13 cellular contexts compared by ENCODE assay signal in the genomic region with DNA sequence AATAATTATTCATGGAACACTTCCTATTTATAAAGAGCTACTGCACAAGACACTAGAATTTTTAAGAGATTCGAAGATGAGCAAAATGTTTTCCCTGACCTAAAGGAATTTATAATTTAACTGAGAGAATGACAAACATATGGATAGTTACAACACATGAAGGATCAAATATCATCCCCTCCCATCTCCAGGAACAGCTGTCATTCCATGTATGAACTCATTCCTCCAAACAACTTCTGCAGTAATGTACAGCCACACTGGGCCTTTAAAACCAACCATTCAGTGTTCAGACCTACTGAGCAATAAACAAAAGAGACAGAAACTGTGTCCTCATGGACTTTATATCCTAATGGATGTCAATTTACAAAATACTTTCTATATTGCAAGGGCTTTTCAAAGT.
DNase-seq lines count a peak whose midpoint lies in the region; ATAC-seq lines count a peak whose summit lies in the region.
"Had no signal": no experiment of that assay in that cellular context is flagged by ENCODE, and none has a peak within 500 bp of the region (broad histone marks: within the 10 kb centered on the region; RNA-seq: fewer than 3 reads in every experiment).

No MANE protein-coding gene starts in this region.

- H3K27me3 Mint-ChIP-seq in stimulated activated memory B cell treated with anti-CD40 and anti-IgM and Interleukin-4, amounts not matched to agents 10 μg/mL and 1 μg/mL and 100 μg/mL, for 72 hours = no peaks in the 10 kb centered on the region

- H3K4me3 Mint-ChIP-seq in stimulated activated memory B cell treated with anti-CD40 and anti-IgM and Interleukin-4, amounts not matched to agents 10 μg/mL and 1 μg/mL and 100 μg/mL, for 72 hours = no peak overlapping the region

- peaks cover 54% of the 10 kb centered on the region for H3K36me3 Mint-ChIP-seq in stimulated activated memory B cell treated with anti-CD40 and anti-IgM and Interleukin-4, amounts not matched to agents 10 μg/mL and 1 μg/mL and 100 μg/mL, for 72 hours

- peak; percentile 77 for DNase-seq in LHCN-M2 (ENCODE audit: low read depth)
- DNase-seq in NCI-H82 (lab: John Stamatoyannopoulos, UW) = peak; percentile 44
- DNase-seq in fibroblast of peridontal ligament (ENCODE audit: extremely low read depth) = peak; percentile 78
- DNase-seq in skeletal muscle cell (ENCODE audit: low read depth) = peak; percentile 39
- DNase-seq: EL, Karpas-422, NCI-H2029 treated with DMSO at 0.1 percent for 48 hours, Right ventricle myocardium superior had no signal

- H3K9me3 Mint-ChIP-seq in stimulated activated memory B cell treated with anti-CD40 and anti-IgM and Interleukin-4, amounts not matched to agents 10 μg/mL and 1 μg/mL and 100 μg/mL, for 72 hours = no peaks in the 10 kb centered on the region

- H3K4me1 Mint-ChIP-seq in stimulated activated memory B cell treated with anti-CD40 and anti-IgM and Interleukin-4, amounts not matched to agents 10 μg/mL and 1 μg/mL and 100 μg/mL, for 72 hours = no peaks in the 10 kb centered on the region

- no peak overlapping the region for H3K4me3 ChIP-seq in skeletal muscle cell (ENCODE audit: low read depth, low read length)
- H3K4me3 ChIP-seq: BLaER1 had no signal

- H3K27ac Mint-ChIP-seq in stimulated activated memory B cell treated with anti-CD40 and anti-IgM and Interleukin-4, amounts not matched to agents 10 μg/mL and 1 μg/mL and 100 μg/mL, for 72 hours = no peak overlapping the region

- ATAC-seq in GM21723 (IDR thresholded peaks at IDR 0.05; ENCODE audit: unreplicated experiment) = no peak
- no peak for ATAC-seq in HG02938 (IDR thresholded peaks at IDR 0.05; ENCODE audit: unreplicated experiment)
- ATAC-seq in stimulated activated memory B cell treated with anti-CD40 and anti-IgM and Interleukin-4, amounts not matched to agents 10 μg/mL and 1 μg/mL and 100 μg/mL, for 72 hours = no peak
- ATAC-seq: Panc1 had no signal
